27 cellular contexts compared by ENCODE assay signal in genomic region chr6:144304223-144304848, GRCh38.
"Had no signal": no experiment of that assay in that cellular context is flagged by ENCODE, and none has a peak within 500 bp of the region (broad histone marks: within the 10 kb centered on the region; RNA-seq: fewer than 3 reads in every experiment).

No MANE protein-coding gene starts in this region.

- H3K36me3 Mint-ChIP-seq: activated CD4-positive, alpha-beta memory T cell treated with anti-CD3 and anti-CD28 coated beads for 36 hours had no signal

- DNase-seq: activated B cell treated with CpG ODN at 0.5 μM for 24 hours; activated CD4-positive, alpha-beta memory T cell treated with anti-CD3 and anti-CD28 coated beads for 36 hours; activated CD4-positive, alpha-beta T cell treated with anti-CD3 and anti-CD28 coated beads for 1 hour; activated CD4-positive, alpha-beta T cell treated with anti-CD3 and anti-CD28 coated beads, Interleukin-2, amount 10 ng/mL, durations not matched to agents 24 days and 14 days; activated CD8-positive, alpha-beta memory T cell treated with anti-CD3 and anti-CD28 coated beads, Interleukin-2, amount 50 U/mL, for 4 hours; activated gamma-delta T cell treated with Interleukin-2 at 50 U/mL for 16 hours; activated naive CD4-positive, alpha-beta T cell treated with anti-CD3 and anti-CD28 coated beads, Interleukin-2, amount 10 ng/mL, durations not matched to agents 7 days and 5 days; activated T-cell treated with anti-CD3 and anti-CD28 coated beads, Interleukin-2, amount 50 U/mL, for 72 hours; amygdala; Kasumi-1; NCI-H146; NCI-H187 treated with DMSO at 0.1 percent for 48 hours; NCI-H2081 treated with DMSO at 0.1 percent for 48 hours; NCI-H446 treated with DMSO at 0.1 percent for 48 hours; NCI-H526; NCI-H82; OCI-M1; RPMI8226; SW 1271; T-helper 9 cell had no signal

- H3K4me3 Mint-ChIP-seq: activated B cell treated with CpG ODN at 0.5 μM for 24 hours; activated CD4-positive, alpha-beta memory T cell treated with anti-CD3 and anti-CD28 coated beads for 36 hours; activated CD4-positive, alpha-beta T cell treated with anti-CD3 and anti-CD28 coated beads, Interleukin-2, amount 10 ng/mL, durations not matched to agents 24 days and 14 days; activated naive CD4-positive, alpha-beta T cell treated with anti-CD3 and anti-CD28 coated beads, Interleukin-2, amount 10 ng/mL, durations not matched to agents 7 days and 5 days; activated T-cell treated with anti-CD3 and anti-CD28 coated beads, Interleukin-2, amount 50 U/mL, for 72 hours; brain; T-helper 1 cell treated with Interleukin-12 subunit alpha and Interleukin-12 subunit beta and Interleukin-4 antibody, amounts not matched to agents 30 μg/mL and 1 μg/mL, for 36 hours had no signal

- ATAC-seq: activated T-cell treated with anti-CD3 and anti-CD28 coated beads, Interleukin-2, amount 50 U/mL, for 72 hours; K562; Panc1; Right ventricle myocardium inferior had no signal

- H3K9me3 Mint-ChIP-seq: activated B cell treated with CpG ODN at 0.5 μM for 24 hours; activated CD4-positive, alpha-beta memory T cell treated with anti-CD3 and anti-CD28 coated beads for 36 hours; activated naive CD4-positive, alpha-beta T cell treated with anti-CD3 and anti-CD28 coated beads, Interleukin-2, amount 10 ng/mL, durations not matched to agents 7 days and 5 days; activated T-cell treated with anti-CD3 and anti-CD28 coated beads, Interleukin-2, amount 50 U/mL, for 72 hours; activated T-helper 2 cell treated with anti-CD3 and anti-CD28 coated beads, Interferon-gamma antibody, Interleukin-2, Interleukin-4, amounts not matched to agents 10 μg/mL and 5 μg/mL and 100 μg/mL, durations not matched to agents 14 hours and 24 hours and 36 hours; brain; T-helper 1 cell treated with Interleukin-12 subunit alpha and Interleukin-12 subunit beta and Interleukin-4 antibody, amounts not matched to agents 30 μg/mL and 1 μg/mL, for 36 hours had no signal

- H3K27ac ChIP-seq: SK-N-MC had no signal

- H3K27ac Mint-ChIP-seq: activated B cell treated with CpG ODN at 0.5 μM for 24 hours; activated CD4-positive, alpha-beta memory T cell treated with anti-CD3 and anti-CD28 coated beads for 36 hours; activated CD4-positive, alpha-beta T cell treated with anti-CD3 and anti-CD28 coated beads, Interleukin-2, amount 10 ng/mL, durations not matched to agents 24 days and 14 days; activated naive CD4-positive, alpha-beta T cell treated with anti-CD3 and anti-CD28 coated beads, Interleukin-2, amount 10 ng/mL, durations not matched to agents 7 days and 5 days; activated T-cell treated with anti-CD3 and anti-CD28 coated beads, Interleukin-2, amount 50 U/mL, for 72 hours; activated T-helper 2 cell treated with anti-CD3 and anti-CD28 coated beads, Interferon-gamma antibody, Interleukin-2, Interleukin-4, amounts not matched to agents 10 μg/mL and 5 μg/mL and 100 μg/mL, durations not matched to agents 14 hours and 24 hours and 36 hours; brain; T-helper 1 cell treated with Interleukin-12 subunit alpha and Interleukin-12 subunit beta and Interleukin-4 antibody, amounts not matched to agents 30 μg/mL and 1 μg/mL, for 36 hours had no signal

- H3K4me3 ChIP-seq: K562, SK-N-MC had no signal

- H3K27me3 Mint-ChIP-seq: activated CD4-positive, alpha-beta memory T cell treated with anti-CD3 and anti-CD28 coated beads for 36 hours; brain had no signal
